In genomic region chr2:112109278-112109677, GRCh38 we compare ENCODE assay signal across 27 cellular contexts. TPM values are rescaled to one million over a fixed set of nuclear protein-coding genes. Genes with fewer than 3 reads are reported as not detected.
DNase-seq lines count a peak whose midpoint lies in the region; ATAC-seq, FAIRE-seq and TF ChIP-seq lines count a peak whose summit lies in the region.
"Had no signal": no experiment of that assay in that cellular context is flagged by ENCODE, and none has a peak within 500 bp of the region (broad histone marks: within the 10 kb centered on the region; RNA-seq: fewer than 3 reads in every experiment).

No MANE protein-coding gene starts in this region.

- H3K36me3 ChIP-seq in HepG2 (replicated peaks in 1 of 2; ENCODE audit: control insufficient read depth in 1 of 2, insufficient read depth in 2 of 2, low read length in 2 of 2): peaks cover 8 to 44% of the 10 kb centered on the region in 2 experiments
- H3K36me3 ChIP-seq in right lobe of liver: peaks cover 0 to 8% (median under 1%) of the 10 kb centered on the region in 4 donors
- H3K36me3 ChIP-seq: BE2C had no signal

- no peak overlapping the region for H3K9ac ChIP-seq in HepG2 (ENCODE audit: insufficient read depth, low read depth, low read length)
- H3K9ac ChIP-seq: BLaER1 treated with 17β-estradiol and CSF1 and Interleukin-3, amounts not matched to agents 10 nM and 100 nM had no signal

- no peak overlapping the region for H3K4me2 ChIP-seq in HepG2 (ENCODE audit: low read depth, low read length)
- H3K4me2 ChIP-seq: A549; BLaER1 treated with 17β-estradiol and CSF1 and Interleukin-3, amounts not matched to agents 10 nM and 100 nM; GM23338 had no signal

- no peak overlapping the region for H3K27ac ChIP-seq in HepG2 (ENCODE audit: extremely low read length, insufficient read depth, low read length)
- H3K27ac ChIP-seq in right lobe of liver: no peak overlapping the region
- H3K27ac ChIP-seq: A549; BLaER1 treated with 17β-estradiol and CSF1 and Interleukin-3, amounts not matched to agents 10 nM and 100 nM had no signal

- POLR2A ChIA-PET in HepG2 (lab: Yijun Ruan, JAX): no interaction called here

- in situ Hi-C loops in HepG2 (cut with HindIII; ENCODE audit: extremely low pct_ligation_motif_present, low pct_unique_long_range_greater_than_20kb): no loop called here

- no peaks in the 10 kb centered on the region for H3K79me2 ChIP-seq in HepG2 (ENCODE audit: insufficient read depth, low read length)

- no peaks in the 10 kb centered on the region for H3K4me1 Mint-ChIP-seq in activated T-helper 1 cell treated with anti-CD3 and anti-CD28 coated beads, Interleukin-12 subunit alpha, Interleukin-12 subunit beta, Interleukin-2, Interleukin-4 antibody, amounts not matched to agents 30 ng/mL and 10 ng/mL and 1 ng/mL, durations not matched to agents 14 hours and 24 hours and 36 hours (ENCODE audit: low read depth)
- H3K4me1 Mint-ChIP-seq: CD14-positive monocyte; CD8-positive, alpha-beta memory T cell; GM23338; H9 had no signal

- no TSS peak for BruUV-seq in HepG2 (replicated peaks; lab: Mats Ljungman, UMichigan)

- H3K27me3 ChIP-seq in HepG2 (ENCODE audit: control insufficient read depth in 1 of 2, insufficient read depth in 2 of 2, low read length in 2 of 2): no peaks in the 10 kb centered on the region
- no peaks in the 10 kb centered on the region for H3K27me3 ChIP-seq in right lobe of liver
- H3K27me3 ChIP-seq: BE2C; BLaER1 treated with 17β-estradiol and CSF1 and Interleukin-3, amounts not matched to agents 10 nM and 100 nM had no signal

- H4K20me1 ChIP-seq in HepG2 (ENCODE audit: insufficient read depth, low read length): no peaks in the 10 kb centered on the region

- peaks cover 62% of the 10 kb centered on the region for H3K36me3 Mint-ChIP-seq in activated T-helper 1 cell treated with anti-CD3 and anti-CD28 coated beads, Interleukin-12 subunit alpha, Interleukin-12 subunit beta, Interleukin-2, Interleukin-4 antibody, amounts not matched to agents 30 ng/mL and 10 ng/mL and 1 ng/mL, durations not matched to agents 14 hours and 24 hours and 36 hours (ENCODE audit: low read depth)

- TF ChIP-seq CTCF in HepG2 (CRISPR knock-in tag; IDR thresholded peaks at IDR 0.05): no peak
- no peak for TF ChIP-seq CTCF in right lobe of liver (IDR thresholded peaks at IDR 0.05)

- H3K9me3 ChIP-seq in HepG2 (ENCODE audit: low read length) (peaks cover 21% of the 10 kb centered on the region), right lobe of liver (peaks cover 0 to 5% (median 0%) of the 10 kb centered on the region in 4 donors)
- H3K9me3 ChIP-seq: BE2C had no signal

- TF ChIP-seq POLR2A in HepG2 (IDR thresholded peaks at IDR 0.05; ENCODE audit: insufficient read depth in 1 of 2, low read depth in 2 of 2, low read length in 2 of 2): no peak
- no peak for TF ChIP-seq POLR2A in right lobe of liver (IDR thresholded peaks at IDR 0.05)

- no peak for DNase-seq in HepG2 (ENCODE audit: low spot score)
- DNase-seq in right lobe of liver: no peak
- DNase-seq in activated T-helper 1 cell treated with anti-CD3 and anti-CD28 coated beads, Interleukin-12 subunit alpha, Interleukin-12 subunit beta, Interleukin-2, Interleukin-4 antibody, amounts not matched to agents 30 ng/mL and 10 ng/mL and 1 ng/mL, durations not matched to agents 14 hours and 24 hours and 36 hours (ENCODE audit: low spot score): no peak
- no peak for DNase-seq in stimulated activated naive CD4-positive, alpha-beta T cell (lab: John Stamatoyannopoulos, UW)
- no peak for DNase-seq in OCI-M2 (lab: John Stamatoyannopoulos, UW; ENCODE audit: unreplicated experiment)
- DNase-seq: 8988T; ACHN; AML-193; BE2C; CD4-positive, alpha-beta T cell; CD8-positive, alpha-beta memory T cell; DMS 273 treated with DMSO at 0.1 percent for 48 hours; DMS79; EL; GDM1; H9 had no signal

- peak overlapping the region; percentile 41 for H3K27ac Mint-ChIP-seq in activated T-helper 1 cell treated with anti-CD3 and anti-CD28 coated beads, Interleukin-12 subunit alpha, Interleukin-12 subunit beta, Interleukin-2, Interleukin-4 antibody, amounts not matched to agents 30 ng/mL and 10 ng/mL and 1 ng/mL, durations not matched to agents 14 hours and 24 hours and 36 hours
- H3K27ac Mint-ChIP-seq: CD14-positive monocyte; CD4-positive, alpha-beta T cell; GM23338; H9 had no signal

- FAIRE-seq in HepG2 (lab: Jason Lieb, UNC): no peak
- peak; percentile 26 for FAIRE-seq in endometrium (lab: Jason Lieb, UNC)
- FAIRE-seq: A549, D721Med, GM12891, GM18507 had no signal

- CTCF ChIA-PET in HepG2 (lab: Yijun Ruan, JAX; ENCODE audit: low intra/inter-chr PET ratio, low total read pairs): no interaction called here

- TF ChIP-seq EP300 in HepG2 (IDR thresholded peaks at IDR 0.05; ENCODE audit: low read depth in 2 of 2, low read length in 2 of 2) (no peak), HepG2 (CRISPR knock-in tag; IDR thresholded peaks at IDR 0.05; ENCODE audit: borderline replicate concordance) (no peak)

- H2AFZ ChIP-seq in HepG2 (ENCODE audit: low read length): no peak overlapping the region
- H2AFZ ChIP-seq: GM23338 had no signal

- intact Hi-C loops in HepG2 (cut with micrococcal nuclease; ENCODE audit: unreplicated experiment): no loop called here
- intact Hi-C loops in right lobe of liver (cut with DNase I): no loop called here
- intact Hi-C loops in activated T-helper 1 cell treated with anti-CD3 and anti-CD28 coated beads, Interleukin-12 subunit alpha, Interleukin-12 subunit beta, Interleukin-2, Interleukin-4 antibody, amounts not matched to agents 30 ng/mL and 10 ng/mL and 1 ng/mL, durations not matched to agents 14 hours and 24 hours and 36 hours (cut with micrococcal nuclease): no loop called here

- no peak overlapping the region for H3K4me3 Mint-ChIP-seq in activated T-helper 1 cell treated with anti-CD3 and anti-CD28 coated beads, Interleukin-12 subunit alpha, Interleukin-12 subunit beta, Interleukin-2, Interleukin-4 antibody, amounts not matched to agents 30 ng/mL and 10 ng/mL and 1 ng/mL, durations not matched to agents 14 hours and 24 hours and 36 hours
- H3K4me3 Mint-ChIP-seq: CD14-positive monocyte; CD4-positive, alpha-beta T cell; CD8-positive, alpha-beta memory T cell; GM23338; H9 had no signal

- no peak for TF ChIP-seq RAD21 in HepG2 (CRISPR knock-in tag; IDR thresholded peaks at IDR 0.05)

- no peak for ATAC-seq in HepG2
- no peak for ATAC-seq in right lobe of liver
- no peak for ATAC-seq in HG02571 (IDR thresholded peaks at IDR 0.05; ENCODE audit: unreplicated experiment)
- ATAC-seq: A549, GM23338, HCT116 had no signal

- H3K9me3 Mint-ChIP-seq in activated T-helper 1 cell treated with anti-CD3 and anti-CD28 coated beads, Interleukin-12 subunit alpha, Interleukin-12 subunit beta, Interleukin-2, Interleukin-4 antibody, amounts not matched to agents 30 ng/mL and 10 ng/mL and 1 ng/mL, durations not matched to agents 14 hours and 24 hours and 36 hours: peaks cover 39% of the 10 kb centered on the region

- H3K27me3 Mint-ChIP-seq in activated T-helper 1 cell treated with anti-CD3 and anti-CD28 coated beads, Interleukin-12 subunit alpha, Interleukin-12 subunit beta, Interleukin-2, Interleukin-4 antibody, amounts not matched to agents 30 ng/mL and 10 ng/mL and 1 ng/mL, durations not matched to agents 14 hours and 24 hours and 36 hours (ENCODE audit: insufficient read depth): no peaks in the 10 kb centered on the region
- H3K27me3 Mint-ChIP-seq: CD4-positive, alpha-beta T cell; CD8-positive, alpha-beta memory T cell had no signal

- H3K4me3 ChIP-seq in HepG2 (replicated peaks in 1 of 3; ENCODE audit: insufficient read depth in 1 of 3, low read depth in 2 of 3, low read length in 3 of 3) (no peak overlapping the region), right lobe of liver (no peak overlapping the region)
- H3K4me3 ChIP-seq: A549, GM23338 had no signal

- no peaks in the 10 kb centered on the region for H3K4me1 ChIP-seq in HepG2 (ENCODE audit: insufficient read depth, low read length)
- no peaks in the 10 kb centered on the region for H3K4me1 ChIP-seq in right lobe of liver
- H3K4me1 ChIP-seq: A549; BE2C; BLaER1 treated with 17β-estradiol and CSF1 and Interleukin-3, amounts not matched to agents 10 nM and 100 nM had no signal

RNA-seq across cellular contexts. Expression of gene FBLN7, which starts 28.9 kb away (rescaled TPM):
- total RNA-seq in HepG2 (2016; rRNA removed; fragmentation: Illumina TruSeq; extraction: Trizol) (0.95 and 1.4 TPM in 2 replicates), right lobe of liver (1 to 10 TPM; 1.2 to 5.4 (median 2.9) TPM)
- total RNA-seq in HepG2 (2016; cell fraction: cytosol; rRNA removed; fragmentation: Illumina TruSeq; extraction: Trizol; ENCODE audit: low read depth): 0.53 and 1.0 TPM in 2 replicates
- total RNA-seq in HepG2 (2016; cell fraction: insoluble cytoplasmic fraction; rRNA removed; fragmentation: Illumina TruSeq; extraction: Trizol): 0.52 and 1.1 TPM in 2 replicates
- 0.87 and 0.90 TPM in 2 replicates for total RNA-seq in HepG2 (2016; cell fraction: membrane; rRNA removed; fragmentation: Illumina TruSeq; extraction: Trizol)
- 2.6 and 2.7 TPM in 2 replicates for total RNA-seq in HepG2 (2016; cell fraction: nucleus; rRNA removed; fragmentation: Illumina TruSeq; extraction: Trizol)
- polyA plus RNA-seq in HepG2 (2011; rRNA removed): 2.3 and 2.4 TPM in 2 replicates
- polyA plus RNA-seq in HepG2 (2011; cell fraction: cytosol; rRNA removed): 2.2 and 2.5 TPM in 2 replicates
- 5.3 and 6.4 TPM in 2 replicates for polyA plus RNA-seq in HepG2 (2011; cell fraction: nucleus; rRNA removed)
- polyA plus RNA-seq in HepG2 (2012): 5.1 and 5.4 TPM in 2 replicates
- 1.1 and 1.2 TPM in 2 replicates for polyA plus RNA-seq in HepG2 (2016; cell fraction: cytosol; fragmentation: Illumina TruSeq; extraction: Trizol; ENCODE audit: low read depth)
- 2.1 and 2.2 TPM in 2 replicates for polyA plus RNA-seq in HepG2 (2016; cell fraction: insoluble cytoplasmic fraction; fragmentation: Illumina TruSeq; extraction: Trizol; ENCODE audit: low read depth)
- polyA plus RNA-seq in HepG2 (2016; cell fraction: membrane; fragmentation: Illumina TruSeq; extraction: Trizol; ENCODE audit: low read depth): 1.6 and 1.7 TPM in 2 replicates
- polyA plus RNA-seq in HepG2 (2016; cell fraction: nucleus; fragmentation: Illumina TruSeq; extraction: Trizol; ENCODE audit: insufficient read depth, low read depth): 6.5 TPM in 2 replicates
- 3.2 TPM in 1 of 2 replicates, not detected in the other for polyA minus RNA-seq in HepG2 (2011; rRNA and poly(A)+ RNA removed; ENCODE audit: low replicate concordance)
- polyA minus RNA-seq in HepG2 (2011; cell fraction: cytosol; rRNA and poly(A)+ RNA removed): 1.6 and 2.9 TPM in 2 replicates
- polyA minus RNA-seq in HepG2 (2011; cell fraction: nucleus; rRNA and poly(A)+ RNA removed): 3.4 and 4.0 TPM in 2 replicates
- 26.4 and 29.6 TPM in 2 replicates for total RNA-seq in activated T-helper 1 cell treated with anti-CD3 and anti-CD28 coated beads, Interleukin-12 subunit alpha, Interleukin-12 subunit beta, Interleukin-2, Interleukin-4 antibody, amounts not matched to agents 30 ng/mL and 10 ng/mL and 1 ng/mL, durations not matched to agents 14 hours and 24 hours and 36 hours
- total RNA-seq: GM23338, H4 had no signal
- polyA plus RNA-seq: CD14-positive monocyte had no signal

RNA-seq across cellular contexts. Expression of gene TMEM87B, which starts 54.2 kb away (rescaled TPM):
- total RNA-seq in HepG2 (2016; rRNA removed; fragmentation: Illumina TruSeq; extraction: Trizol) (9.9 and 15.1 TPM in 2 replicates), right lobe of liver (10 to 100 TPM in 3 of 6 experiments, 1 to 10 TPM in 3; 5.4 to 18.0 (median 8.8) TPM)
- total RNA-seq in HepG2 (2016; cell fraction: cytosol; rRNA removed; fragmentation: Illumina TruSeq; extraction: Trizol; ENCODE audit: low read depth): 8.3 and 8.9 TPM in 2 replicates
- total RNA-seq in HepG2 (2016; cell fraction: insoluble cytoplasmic fraction; rRNA removed; fragmentation: Illumina TruSeq; extraction: Trizol): 9.2 and 15.1 TPM in 2 replicates
- 6.2 and 6.3 TPM in 2 replicates for total RNA-seq in HepG2 (2016; cell fraction: membrane; rRNA removed; fragmentation: Illumina TruSeq; extraction: Trizol)
- 24.1 and 32.0 TPM in 2 replicates for total RNA-seq in HepG2 (2016; cell fraction: nucleus; rRNA removed; fragmentation: Illumina TruSeq; extraction: Trizol)
- 13.0 and 16.2 TPM in 2 replicates for polyA plus RNA-seq in HepG2 (2011; rRNA removed)
- polyA plus RNA-seq in HepG2 (2011; cell fraction: cytosol; rRNA removed): 5.4 and 9.6 TPM in 2 replicates
- 17.3 TPM in 2 replicates for polyA plus RNA-seq in HepG2 (2011; cell fraction: nucleus; rRNA removed)
- polyA plus RNA-seq in HepG2 (2012): 16.5 and 25.6 TPM in 2 replicates
- 0.47 and 0.84 TPM in 2 replicates for polyA plus RNA-seq in HepG2 (2016; cell fraction: cytosol; fragmentation: Illumina TruSeq; extraction: Trizol; ENCODE audit: low read depth)
- polyA plus RNA-seq in HepG2 (2016; cell fraction: insoluble cytoplasmic fraction; fragmentation: Illumina TruSeq; extraction: Trizol; ENCODE audit: low read depth): 7.1 and 8.1 TPM in 2 replicates
- polyA plus RNA-seq in HepG2 (2016; cell fraction: membrane; fragmentation: Illumina TruSeq; extraction: Trizol; ENCODE audit: low read depth): 1.6 and 2.5 TPM in 2 replicates
- polyA plus RNA-seq in HepG2 (2016; cell fraction: nucleus; fragmentation: Illumina TruSeq; extraction: Trizol; ENCODE audit: insufficient read depth, low read depth): 33.9 and 34.2 TPM in 2 replicates
- 2.3 and 9.3 TPM in 2 replicates for polyA minus RNA-seq in HepG2 (2011; rRNA and poly(A)+ RNA removed; ENCODE audit: low replicate concordance)
- 21.9 and 33.0 TPM in 2 replicates for polyA minus RNA-seq in HepG2 (2011; cell fraction: cytosol; rRNA and poly(A)+ RNA removed)
- polyA minus RNA-seq in HepG2 (2011; cell fraction: nucleus; rRNA and poly(A)+ RNA removed): 24.2 and 24.7 TPM in 2 replicates
- total RNA-seq in activated T-helper 1 cell treated with anti-CD3 and anti-CD28 coated beads, Interleukin-12 subunit alpha, Interleukin-12 subunit beta, Interleukin-2, Interleukin-4 antibody, amounts not matched to agents 30 ng/mL and 10 ng/mL and 1 ng/mL, durations not matched to agents 14 hours and 24 hours and 36 hours: 15.0 and 16.6 TPM in 2 replicates
